ENCODE assay signal across 32 cellular contexts in genomic region chr5:1853531-1853930, GRCh38. TPM values are rescaled to one million over a fixed set of nuclear protein-coding genes. Genes with fewer than 3 reads are reported as not detected.
"Had no signal": no experiment of that assay in that cellular context is flagged by ENCODE, and none has a peak within 500 bp of the region (broad histone marks: within the 10 kb centered on the region; RNA-seq: fewer than 3 reads in every experiment).

No MANE protein-coding gene starts in this region.

- H3K4me1 ChIP-seq: ascending aorta had no signal

- H3K4me2 ChIP-seq: KMS-11 had no signal

- H3K9me3 Mint-ChIP-seq: activated CD4-positive, alpha-beta T cell treated with anti-CD3 and anti-CD28 coated beads, Interleukin-2, amount 10 ng/mL, durations not matched to agents 24 days and 14 days; activated CD8-positive, alpha-beta T cell treated with anti-CD3 and anti-CD28 coated beads for 36 hours; activated naive CD4-positive, alpha-beta T cell treated with anti-CD3 and anti-CD28 coated beads, Interleukin-2, amount 50 U/mL, for 24 hours; activated naive CD8-positive, alpha-beta T cell treated with anti-CD3 and anti-CD28 coated beads, Interleukin-2, amount 10 ng/mL, durations not matched to agents 7 days and 5 days; activated T-cell treated with anti-CD3 and anti-CD28 coated beads, Interleukin-2, amount 50 U/mL, for 24 hours; activated T-helper 2 cell treated with anti-CD3 and anti-CD28 coated beads, Interferon-gamma antibody, Interleukin-2, Interleukin-4, amounts not matched to agents 10 μg/mL and 5 μg/mL and 100 μg/mL, durations not matched to agents 14 hours and 24 hours and 36 hours had no signal

- H3K36me3 ChIP-seq: ascending aorta, WERI-Rb-1 had no signal

- H3K4me3 Mint-ChIP-seq: activated CD4-positive, alpha-beta T cell treated with anti-CD3 and anti-CD28 coated beads, Interleukin-2, amount 10 ng/mL, durations not matched to agents 24 days and 14 days; activated CD8-positive, alpha-beta T cell treated with anti-CD3 and anti-CD28 coated beads for 36 hours; activated naive CD4-positive, alpha-beta T cell treated with anti-CD3 and anti-CD28 coated beads, Interleukin-2, amount 50 U/mL, for 24 hours; activated naive CD8-positive, alpha-beta T cell treated with anti-CD3 and anti-CD28 coated beads, Interleukin-2, amount 10 ng/mL, durations not matched to agents 7 days and 5 days; activated T-cell treated with anti-CD3 and anti-CD28 coated beads, Interleukin-2, amount 50 U/mL, for 24 hours had no signal

- H3K4me1 Mint-ChIP-seq: activated CD4-positive, alpha-beta T cell treated with anti-CD3 and anti-CD28 coated beads, Interleukin-2, amount 10 ng/mL, durations not matched to agents 24 days and 14 days; activated naive CD4-positive, alpha-beta T cell treated with anti-CD3 and anti-CD28 coated beads, Interleukin-2, amount 50 U/mL, for 24 hours had no signal

- H3K27ac Mint-ChIP-seq: activated CD4-positive, alpha-beta T cell treated with anti-CD3 and anti-CD28 coated beads, Interleukin-2, amount 10 ng/mL, durations not matched to agents 24 days and 14 days; activated CD8-positive, alpha-beta T cell treated with anti-CD3 and anti-CD28 coated beads for 36 hours; activated naive CD4-positive, alpha-beta T cell treated with anti-CD3 and anti-CD28 coated beads, Interleukin-2, amount 50 U/mL, for 24 hours; activated naive CD8-positive, alpha-beta T cell treated with anti-CD3 and anti-CD28 coated beads, Interleukin-2, amount 10 ng/mL, durations not matched to agents 7 days and 5 days; activated T-cell treated with anti-CD3 and anti-CD28 coated beads, Interleukin-2, amount 50 U/mL, for 24 hours; activated T-helper 2 cell treated with anti-CD3 and anti-CD28 coated beads, Interferon-gamma antibody, Interleukin-2, Interleukin-4, amounts not matched to agents 10 μg/mL and 5 μg/mL and 100 μg/mL, durations not matched to agents 14 hours and 24 hours and 36 hours had no signal

- ATAC-seq: activated CD8-positive, alpha-beta T cell treated with anti-CD3 and anti-CD28 coated beads for 36 hours had no signal

- H3K27ac ChIP-seq: ascending aorta, KMS-11, WERI-Rb-1 had no signal

- H3K36me3 Mint-ChIP-seq: activated naive CD4-positive, alpha-beta T cell treated with anti-CD3 and anti-CD28 coated beads, Interleukin-2, amount 50 U/mL, for 24 hours; activated naive CD8-positive, alpha-beta T cell treated with anti-CD3 and anti-CD28 coated beads, Interleukin-2, amount 10 ng/mL, durations not matched to agents 7 days and 5 days had no signal

- DNase-seq: activated CD4-positive, alpha-beta T cell treated with anti-CD3 and anti-CD28 coated beads, Interleukin-2, amount 10 ng/mL, durations not matched to agents 24 days and 14 days; activated CD4-positive, alpha-beta T cell treated with anti-CD3 and anti-CD28 coated beads, Interleukin-2, amount 50 U/mL, for 4 hours; activated CD4-positive, CD25-positive, alpha-beta regulatory T cell; activated CD8-positive, alpha-beta T cell treated with anti-CD3 and anti-CD28 coated beads for 36 hours; activated gamma-delta T cell; activated naive CD4-positive, alpha-beta T cell treated with Interleukin-2 at 50 U/mL for 16 hours; activated naive CD8-positive, alpha-beta T cell treated with anti-CD3 and anti-CD28 coated beads, Interleukin-2, amount 10 ng/mL, durations not matched to agents 7 days and 5 days; activated T-cell treated with anti-CD3 and anti-CD28 coated beads, Interleukin-2, amount 50 U/mL, for 24 hours; amygdala; caudate nucleus; NCI-H1092 treated with DMSO at 0.1 percent for 48 hours; NCI-H1417; NCI-H146; NCI-H187; NCI-H2029 treated with DMSO at 0.1 percent for 48 hours; NCI-H2107; NCI-H2171; NCI-H2227 treated with DMSO at 0.1 percent for 48 hours; NCI-H446; NCI-H510A treated with DMSO at 0.1 percent for 48 hours; NCI-H526 treated with DMSO at 0.1 percent for 48 hours; SW 1271; T1000; WERI-Rb-1 had no signal

- H3K4me3 ChIP-seq: ascending aorta had no signal

- H3K9ac ChIP-seq: KMS-11 had no signal

- H3K9me3 ChIP-seq: ascending aorta had no signal

RNA-seq across cellular contexts. Expression of gene IRX4, which starts 29.2 kb away (rescaled TPM):
- total RNA-seq: activated CD4-positive, alpha-beta T cell treated with anti-CD3 and anti-CD28 coated beads, Interleukin-2, amount 10 ng/mL, durations not matched to agents 24 days and 14 days; activated CD8-positive, alpha-beta T cell treated with anti-CD3 and anti-CD28 coated beads for 36 hours; activated naive CD8-positive, alpha-beta T cell treated with anti-CD3 and anti-CD28 coated beads, Interleukin-2, amount 10 ng/mL, durations not matched to agents 7 days and 5 days; activated T-helper 2 cell treated with anti-CD3 and anti-CD28 coated beads, Interferon-gamma antibody, Interleukin-2, Interleukin-4, amounts not matched to agents 10 μg/mL and 5 μg/mL and 100 μg/mL, durations not matched to agents 14 hours and 24 hours and 36 hours; ascending aorta; LHCN-M2; RPMI7951; T-helper 1 cell treated with Interleukin-12 subunit alpha and Interleukin-12 subunit beta and Interleukin-4 antibody, amounts not matched to agents 30 ng/mL and 1 ng/mL, for 36 hours; T-helper 2 cell treated with Interferon-gamma antibody and Interleukin-4, amounts not matched to agents 100 ng/mL and 5 ng/mL, for 36 hours had no signal
